ENCODE assay signal across 8 cellular contexts in genomic region chr15:77118787-77119410, GRCh38. TPM values are rescaled to one million over a fixed set of nuclear protein-coding genes. Genes with fewer than 3 reads are reported as not detected.
DNase-seq lines count a peak whose midpoint lies in the region; ATAC-seq and TF ChIP-seq lines count a peak whose summit lies in the region.

No MANE protein-coding gene starts in this region.

- no peaks in the 10 kb centered on the region for H3K9me3 ChIP-seq in Caco-2

- H3K4me3 Mint-ChIP-seq in Caco-2 (ENCODE audit: unreplicated experiment), result no peak overlapping the region

- POLR2A ChIA-PET in Caco-2 (lab: Charles Lee) (interaction anchor here (0.5 kb wide), 1 partner anchor 436 kb away, joined by 3 read pairs; no protein-coding TSS in a partner anchor), HEK293T (lab: Yijun Ruan, JAX) (interaction anchor here (0.6 kb wide), 1 partner anchor 700 kb away, joined by 3 read pairs; no protein-coding TSS in a partner anchor)

- H3K4me1 Mint-ChIP-seq in Caco-2 (ENCODE audit: low read depth, unreplicated experiment), result no peaks in the 10 kb centered on the region

- no peaks in the 10 kb centered on the region for H3K27me3 Mint-ChIP-seq in Caco-2 (ENCODE audit: insufficient read depth, unreplicated experiment)

- peak in 1 of 2 experiments; percentile 51 for DNase-seq in Caco-2
- DNase-seq in HEK293T (ENCODE audit: extremely low spot score), result peak; percentile 65
- peak; percentile 55 for DNase-seq in NCI-H82 treated with DMSO at 0.1 percent for 48 hours (lab: John Stamatoyannopoulos, UW; ENCODE audit: unreplicated experiment)
- DNase-seq in amniotic epithelial cell (ENCODE audit: low read depth), result peak; percentile 75
- DNase-seq in left cardiac atrium, result no peak
- DNase-seq in sciatic nerve (ENCODE audit: low spot score), result no peak
- DNase-seq in activated CD8-positive, alpha-beta memory T cell treated with anti-CD3 and anti-CD28 coated beads for 24 hours, result no peak

- no peak overlapping the region for H3K4me3 ChIP-seq in Caco-2 (ENCODE audit: low read depth, low read length)

- H3K27me3 ChIP-seq in Caco-2 (replicated peaks; ENCODE audit: control insufficient read depth, insufficient read depth, low read length), result no peaks in the 10 kb centered on the region

- no TSS peak for BruUV-seq in Caco-2 (replicated peaks; lab: Mats Ljungman, UMichigan)

- H3K9me3 Mint-ChIP-seq in Caco-2 (ENCODE audit: unreplicated experiment), result no peaks in the 10 kb centered on the region

- no peaks in the 10 kb centered on the region for H3K36me3 ChIP-seq in Caco-2 (ENCODE audit: control insufficient read depth, insufficient read depth, low read length)

- H3K27ac Mint-ChIP-seq in Caco-2 (ENCODE audit: unreplicated experiment), result no peak overlapping the region

- H3K36me3 Mint-ChIP-seq in Caco-2 (ENCODE audit: insufficient read depth, unreplicated experiment), result no peaks in the 10 kb centered on the region

- peak; percentile 53 to 78 for TF ChIP-seq CTCF in Caco-2 (IDR thresholded peaks at IDR 0.05; ENCODE audit: insufficient read depth in 1 of 2, low read depth in 1 of 2, low read length in 1 of 2, severe bottlenecking in 1 of 2, unreplicated experiment in 1 of 2)

- ATAC-seq in left cardiac atrium (peak; percentile 68 to 79), sciatic nerve (peak; percentile 88), HG02759 (IDR thresholded peaks at IDR 0.05; ENCODE audit: unreplicated experiment) (no peak)

- H3K4me1 ChIP-seq in Caco-2, result no peaks in the 10 kb centered on the region

- intact Hi-C loops in Caco-2 (cut with micrococcal nuclease; ENCODE audit: unreplicated experiment) (loop anchor here (1.0 to 2.0 kb wide), 3 partner anchors 68 to 424 kb away; no protein-coding TSS in a partner anchor), left cardiac atrium (cut with DNase I) (loop anchor here (1.0 to 10.0 kb wide), 4 partner anchors 378 to 516 kb away; partner anchors contain the start of gene LINGO1 (in 1 of the 2)), sciatic nerve (cut with DNase I) (loop anchor here (5.0 to 10.0 kb wide), 2 partner anchors 376 to 423 kb away; no protein-coding TSS in a partner anchor)

- CTCF ChIA-PET in Caco-2 (lab: Charles Lee), result interaction anchor here (0.7 to 3.1 kb wide), 7 partner anchors 11 to 514 kb away, joined by 3 to 27 read pairs (median 3); no protein-coding TSS in a partner anchor
- CTCF ChIA-PET in HEK293T (lab: Yijun Ruan, JAX), result interaction anchor here (0.7 to 4.9 kb wide), 10 partner anchors 10 to 424 kb away, joined by 3 to 27 read pairs (median 4); no protein-coding TSS in a partner anchor

TF ChIP-seq in HEK293T, 16 proteins besides CTCF, POLR2A, EP300 and RAD21:
- TF ChIP-seq BHLHE40 (IDR thresholded peaks at IDR 0.05; ENCODE audit: borderline replicate concordance) (no peak), SUZ12 (IDR thresholded peaks at IDR 0.05) (no peak), TARDBP (IDR thresholded peaks at IDR 0.05) (no peak), NFRKB (IDR thresholded peaks at IDR 0.05) (no peak), PKNOX1 (IDR thresholded peaks at IDR 0.05) (no peak), L3MBTL2 (conservative IDR thresholded peaks at IDR 0.05) (no peak), HDGF (IDR thresholded peaks at IDR 0.05; ENCODE audit: borderline replicate concordance) (no peak), FOXA1 (IDR thresholded peaks at IDR 0.05) (no peak), ELF4 (IDR thresholded peaks at IDR 0.05) (no peak), ZNF384 (IDR thresholded peaks at IDR 0.05) (no peak), FOXK2 (IDR thresholded peaks at IDR 0.05) (no peak), SP1 (IDR thresholded peaks at IDR 0.05) (no peak), ARNT (IDR thresholded peaks at IDR 0.05) (no peak), FOXM1 (IDR thresholded peaks at IDR 0.05; ENCODE audit: borderline replicate concordance) (no peak), CTBP1 (IDR thresholded peaks at IDR 0.05; ENCODE audit: borderline replicate concordance) (no peak), LEF1 (IDR thresholded peaks at IDR 0.05; ENCODE audit: borderline replicate concordance) (no peak)

RNA-seq across cellular contexts. Expression of gene TSPAN3, which starts 48.0 kb away (rescaled TPM):
- total RNA-seq in Caco-2 (2022), result 224 and 237 TPM in 2 replicates
- 100 to 1,000 TPM; 143 to 151 TPM for total RNA-seq in left cardiac atrium
- 150 TPM for total RNA-seq in sciatic nerve

Comparison
In these comparisons a context has a peak if more than half of its experiments do, and no peak if none do; other contexts are left out.
1. DNase-seq: peak in HEK293T (single experiment), NCI-H82 treated with DMSO at 0.1 percent for 48 hours (single experiment) and amniotic epithelial cell (single experiment); none in left cardiac atrium (single experiment), sciatic nerve (single experiment) and activated CD8-positive, alpha-beta memory T cell treated with anti-CD3 and anti-CD28 coated beads for 24 hours (single experiment).